Comparison of ENCODE assay signal across 17 cellular contexts in the genomic region with DNA sequence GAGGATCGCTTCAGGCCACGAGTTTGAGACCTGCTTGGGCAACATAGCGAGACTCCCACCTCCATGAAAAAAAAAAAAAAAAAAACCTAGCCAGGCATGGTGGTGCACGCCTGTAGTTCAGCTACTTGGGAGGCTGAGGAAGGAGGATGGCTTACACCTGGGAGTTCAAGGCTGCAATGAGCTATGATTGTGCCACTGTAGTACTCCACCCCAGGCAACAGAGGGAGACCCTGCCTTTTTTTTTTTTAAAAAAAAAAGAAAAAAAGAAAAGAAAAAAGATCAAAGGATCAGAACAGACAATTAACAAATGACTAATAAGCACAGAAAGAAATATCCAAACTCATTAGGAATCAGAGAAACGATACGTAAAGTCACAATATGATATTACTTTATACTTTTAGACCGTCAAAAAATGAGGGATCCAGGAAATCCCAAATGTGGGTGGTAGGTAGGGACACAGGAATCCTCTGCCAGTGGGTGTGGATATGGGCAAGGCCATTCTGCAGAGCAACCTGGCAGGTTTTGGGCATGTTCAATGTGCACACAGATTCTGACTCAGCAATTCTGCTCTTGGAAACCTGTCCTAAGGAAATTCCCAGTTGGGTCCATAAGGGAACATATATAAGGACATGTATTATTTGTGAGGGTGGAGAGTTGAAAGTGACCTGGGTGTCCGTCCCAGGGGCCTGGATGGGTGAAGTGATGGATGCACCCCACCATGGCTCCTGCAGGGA.
A peak's percentile ranks its signal among the peaks of the same experiment; 100 is the strongest.
DNase-seq lines count a peak whose midpoint lies in the region; ATAC-seq and TF ChIP-seq lines count a peak whose summit lies in the region.
"Had no signal": no experiment of that assay in that cellular context is flagged by ENCODE, and none has a peak within 500 bp of the region (broad histone marks: within the 10 kb centered on the region; RNA-seq: fewer than 3 reads in every experiment).

No MANE protein-coding gene starts in this region.

- H3K4ac ChIP-seq in H9 (ENCODE audit: low read depth, low read length), result no peak overlapping the region

- no peaks in the 10 kb centered on the region for H3K36me3 Mint-ChIP-seq in H9 (ENCODE audit: insufficient read depth in 1 of 3, low read depth in 3 of 3)
- H3K36me3 Mint-ChIP-seq: CD4-positive, CD25-positive, alpha-beta regulatory T cell had no signal

- WGBS in H9 (ENCODE audit: extremely low coverage, insufficient read length, low lambda C conversion rate), result no CpG with 5 or more reads among the region's 8 CpGs

- peaks cover 15 to 24% of the 10 kb centered on the region in 2 experiments for H3K4me1 Mint-ChIP-seq in H9
- H3K4me1 Mint-ChIP-seq: CD4-positive, CD25-positive, alpha-beta regulatory T cell had no signal

- TF ChIP-seq CTCF in H9 (conservative IDR thresholded peaks at IDR 0.05), result peak; percentile 31; the same call in 2 of the 3 replicates
- peak; percentile 8 for TF ChIP-seq CTCF in astrocyte of the cerebellum (IDR thresholded peaks at IDR 0.05; ENCODE audit: low read depth, low read length, missing control alignments)
- no peak for TF ChIP-seq CTCF in epithelial cell of esophagus (IDR thresholded peaks at IDR 0.05; ENCODE audit: insufficient read depth, low read depth, low read length, missing control alignments)
- peak; percentile 8 for TF ChIP-seq CTCF in osteoblast (IDR thresholded peaks at IDR 0.05; ENCODE audit: extremely low read depth, low read depth, low read length)

- H3K23me2 ChIP-seq in H9 (ENCODE audit: insufficient read length, low read depth, low read length, poor library complexity, severe bottlenecking), result no peaks in the 10 kb centered on the region

- no peaks in the 10 kb centered on the region for H4K20me1 ChIP-seq in H9 (ENCODE audit: control insufficient read depth, insufficient read depth, insufficient read length)
- H4K20me1 ChIP-seq in osteoblast (ENCODE audit: insufficient read depth, low read length), result no peaks in the 10 kb centered on the region

- H2BK12ac ChIP-seq in H9 (ENCODE audit: insufficient read length, low read depth, low read length), result no peak overlapping the region

- H3K23ac ChIP-seq in H9 (ENCODE audit: insufficient read length, low read depth, low read length), result no peak overlapping the region

- H3K56ac ChIP-seq in H9 (ENCODE audit: insufficient read length, low read depth, low read length), result no peak overlapping the region

- no peak for DNase-seq in H9
- DNase-seq in astrocyte of the cerebellum (ENCODE audit: low read depth), result no peak
- peak; percentile 68 for DNase-seq in epithelial cell of esophagus (ENCODE audit: low read depth)
- no peak for DNase-seq in osteoblast (ENCODE audit: insufficient read length, low spot score, missing footprints)
- DNase-seq in NCI-H510A treated with DMSO at 0.1 percent for 48 hours (lab: John Stamatoyannopoulos, UW), result no peak
- no peak for DNase-seq in NOMO-1 (lab: John Stamatoyannopoulos, UW; ENCODE audit: unreplicated experiment in 2 of 2)
- DNase-seq: ACHN; Caco-2; CD4-positive, CD25-positive, alpha-beta regulatory T cell; DMS53; HCEC 1CT; NCI-H187; NCI-H69; OCI-M1; SIG-M5 had no signal

- H3K14ac ChIP-seq in H9 (ENCODE audit: insufficient read depth, low read length), result no peak overlapping the region

- no peak overlapping the region for H2BK20ac ChIP-seq in H9 (ENCODE audit: low read depth, low read length, poor library complexity, severe bottlenecking)

- H3K27me3 Mint-ChIP-seq in H9 (ENCODE audit: low read depth), result peaks cover 2% of the 10 kb centered on the region; the same call in 1 of the 2 replicates

- no peak overlapping the region for H3K27ac ChIP-seq in H9 (ENCODE audit: insufficient read length, low read depth, low read length)
- no peak overlapping the region for H3K27ac ChIP-seq in osteoblast (ENCODE audit: low read depth, low read length)

- no peaks in the 10 kb centered on the region for H3K27me3 ChIP-seq in H9 (ENCODE audit: insufficient read depth, low read length)
- peaks cover 25% of the 10 kb centered on the region for H3K27me3 ChIP-seq in osteoblast (ENCODE audit: insufficient read depth, low read length)

- H2BK120ac ChIP-seq in H9 (ENCODE audit: low read depth, low read length, poor library complexity, severe bottlenecking), result no peak overlapping the region

- H3K4me3 ChIP-seq in astrocyte of the cerebellum (ENCODE audit: low read depth, low read length) (no peak overlapping the region), epithelial cell of esophagus (ENCODE audit: low read length) (no peak overlapping the region), osteoblast (ENCODE audit: insufficient read depth, low read length) (no peak overlapping the region)

- H4K8ac ChIP-seq in H9 (replicated peaks; ENCODE audit: insufficient read length, low read depth, low read length), result no peak overlapping the region

- H3K9ac ChIP-seq in H9 (ENCODE audit: extremely low read depth, insufficient read length, low read length), result no peak overlapping the region

- H2AFZ ChIP-seq in H9 (ENCODE audit: low read length) (no peak overlapping the region), osteoblast (ENCODE audit: low read length) (no peak overlapping the region)

- no peak for ATAC-seq in HG03095 (IDR thresholded peaks at IDR 0.05; ENCODE audit: unreplicated experiment)

- no peak overlapping the region for H4K5ac ChIP-seq in H9 (ENCODE audit: insufficient read length, low read depth, low read length)

- H3K18ac ChIP-seq in H9 (ENCODE audit: insufficient read length, low read depth, low read length), result no peak overlapping the region

- H3K4me2 ChIP-seq in H9 (ENCODE audit: insufficient read depth, insufficient read length, low read length) (no peak overlapping the region), osteoblast (ENCODE audit: insufficient read depth, low read length) (no peak overlapping the region)

- H3K9me3 ChIP-seq in H9 (ENCODE audit: control insufficient read depth, low read depth, low read length) (no peaks in the 10 kb centered on the region), osteoblast (ENCODE audit: low read depth, low read length) (no peaks in the 10 kb centered on the region)
- H3K9me3 ChIP-seq: Caco-2 had no signal

- no peak overlapping the region for H4K91ac ChIP-seq in H9 (ENCODE audit: insufficient read length, low read depth, low read length)

- no peaks in the 10 kb centered on the region for H3K9me3 Mint-ChIP-seq in H9

- H3T11ph ChIP-seq in H9 (ENCODE audit: low read length), result no peak overlapping the region

- H3K79me2 ChIP-seq in H9 (ENCODE audit: insufficient read depth, low read length), result no peaks in the 10 kb centered on the region
- no peaks in the 10 kb centered on the region for H3K79me2 ChIP-seq in osteoblast (ENCODE audit: insufficient read depth, low read length)

- H3K4me3 Mint-ChIP-seq in H9, result no peak overlapping the region
- H3K4me3 Mint-ChIP-seq: B cell; CD4-positive, CD25-positive, alpha-beta regulatory T cell had no signal

- no peak overlapping the region for H2BK5ac ChIP-seq in H9 (ENCODE audit: insufficient read length, low read length)

- no peaks in the 10 kb centered on the region for H3K4me1 ChIP-seq in H9 (ENCODE audit: insufficient read depth, low read length)
- no peaks in the 10 kb centered on the region for H3K4me1 ChIP-seq in osteoblast (ENCODE audit: insufficient read depth, low read length)
- H3K4me1 ChIP-seq: Caco-2 had no signal

- H2BK15ac ChIP-seq in H9 (ENCODE audit: low read depth, low read length), result no peak overlapping the region

- no peaks in the 10 kb centered on the region for H3K79me1 ChIP-seq in H9 (ENCODE audit: insufficient read depth, low read depth, low read length, poor library complexity, severe bottlenecking)

- no peaks in the 10 kb centered on the region for H3K36me3 ChIP-seq in osteoblast (ENCODE audit: insufficient read depth, low read length)

- in situ Hi-C loops in astrocyte of the cerebellum (cut with HindIII; ENCODE audit: low sequenced_read_pairs), result no loop called here

- no peak overlapping the region for H2AK5ac ChIP-seq in H9 (ENCODE audit: insufficient read length, low read length)

- no peak overlapping the region for H3K27ac Mint-ChIP-seq in H9
- H3K27ac Mint-ChIP-seq: B cell; CD4-positive, CD25-positive, alpha-beta regulatory T cell had no signal
